ENCODE assay signal across 1 cellular context in the genomic region with DNA sequence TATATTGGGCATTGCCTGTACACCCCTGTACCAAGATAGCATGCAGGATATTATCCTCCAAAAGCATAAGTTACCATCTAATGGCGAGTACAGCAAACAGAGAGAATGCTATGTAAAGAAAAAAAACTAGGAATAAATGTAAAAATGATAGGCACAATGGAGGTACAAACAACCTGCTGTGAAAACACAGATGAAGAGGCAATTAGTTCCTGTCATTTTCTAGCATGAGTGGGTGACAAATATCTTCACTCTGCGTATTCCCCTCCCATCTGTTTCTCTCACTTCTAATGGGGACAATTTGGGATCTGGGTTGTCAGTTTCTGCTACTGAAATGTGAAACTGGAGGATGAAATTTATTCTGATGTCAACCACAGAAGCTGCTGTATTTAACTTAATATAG.
TF ChIP-seq lines count a peak whose summit lies in the region.

No MANE protein-coding gene starts in this region.

TF ChIP-seq in GM12878, 131 proteins besides CTCF, POLR2A, EP300 and RAD21 (continued from another document):
- TF ChIP-seq, protein P1, sequence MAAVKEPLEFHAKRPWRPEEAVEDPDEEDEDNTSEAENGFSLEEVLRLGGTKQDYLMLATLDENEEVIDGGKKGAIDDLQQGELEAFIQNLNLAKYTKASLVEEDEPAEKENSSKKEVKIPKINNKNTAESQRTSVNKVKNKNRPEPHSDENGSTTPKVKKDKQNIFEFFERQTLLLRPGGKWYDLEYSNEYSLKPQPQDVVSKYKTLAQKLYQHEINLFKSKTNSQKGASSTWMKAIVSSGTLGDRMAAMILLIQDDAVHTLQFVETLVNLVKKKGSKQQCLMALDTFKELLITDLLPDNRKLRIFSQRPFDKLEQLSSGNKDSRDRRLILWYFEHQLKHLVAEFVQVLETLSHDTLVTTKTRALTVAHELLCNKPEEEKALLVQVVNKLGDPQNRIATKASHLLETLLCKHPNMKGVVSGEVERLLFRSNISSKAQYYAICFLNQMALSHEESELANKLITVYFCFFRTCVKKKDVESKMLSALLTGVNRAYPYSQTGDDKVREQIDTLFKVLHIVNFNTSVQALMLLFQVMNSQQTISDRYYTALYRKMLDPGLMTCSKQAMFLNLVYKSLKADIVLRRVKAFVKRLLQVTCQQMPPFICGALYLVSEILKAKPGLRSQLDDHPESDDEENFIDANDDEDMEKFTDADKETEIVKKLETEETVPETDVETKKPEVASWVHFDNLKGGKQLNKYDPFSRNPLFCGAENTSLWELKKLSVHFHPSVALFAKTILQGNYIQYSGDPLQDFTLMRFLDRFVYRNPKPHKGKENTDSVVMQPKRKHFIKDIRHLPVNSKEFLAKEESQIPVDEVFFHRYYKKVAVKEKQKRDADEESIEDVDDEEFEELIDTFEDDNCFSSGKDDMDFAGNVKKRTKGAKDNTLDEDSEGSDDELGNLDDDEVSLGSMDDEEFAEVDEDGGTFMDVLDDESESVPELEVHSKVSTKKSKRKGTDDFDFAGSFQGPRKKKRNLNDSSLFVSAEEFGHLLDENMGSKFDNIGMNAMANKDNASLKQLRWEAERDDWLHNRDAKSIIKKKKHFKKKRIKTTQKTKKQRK (IDR thresholded peaks at IDR 0.05; ENCODE audit: low read depth, low read length), result no peak
- TF ChIP-seq, protein P2, sequence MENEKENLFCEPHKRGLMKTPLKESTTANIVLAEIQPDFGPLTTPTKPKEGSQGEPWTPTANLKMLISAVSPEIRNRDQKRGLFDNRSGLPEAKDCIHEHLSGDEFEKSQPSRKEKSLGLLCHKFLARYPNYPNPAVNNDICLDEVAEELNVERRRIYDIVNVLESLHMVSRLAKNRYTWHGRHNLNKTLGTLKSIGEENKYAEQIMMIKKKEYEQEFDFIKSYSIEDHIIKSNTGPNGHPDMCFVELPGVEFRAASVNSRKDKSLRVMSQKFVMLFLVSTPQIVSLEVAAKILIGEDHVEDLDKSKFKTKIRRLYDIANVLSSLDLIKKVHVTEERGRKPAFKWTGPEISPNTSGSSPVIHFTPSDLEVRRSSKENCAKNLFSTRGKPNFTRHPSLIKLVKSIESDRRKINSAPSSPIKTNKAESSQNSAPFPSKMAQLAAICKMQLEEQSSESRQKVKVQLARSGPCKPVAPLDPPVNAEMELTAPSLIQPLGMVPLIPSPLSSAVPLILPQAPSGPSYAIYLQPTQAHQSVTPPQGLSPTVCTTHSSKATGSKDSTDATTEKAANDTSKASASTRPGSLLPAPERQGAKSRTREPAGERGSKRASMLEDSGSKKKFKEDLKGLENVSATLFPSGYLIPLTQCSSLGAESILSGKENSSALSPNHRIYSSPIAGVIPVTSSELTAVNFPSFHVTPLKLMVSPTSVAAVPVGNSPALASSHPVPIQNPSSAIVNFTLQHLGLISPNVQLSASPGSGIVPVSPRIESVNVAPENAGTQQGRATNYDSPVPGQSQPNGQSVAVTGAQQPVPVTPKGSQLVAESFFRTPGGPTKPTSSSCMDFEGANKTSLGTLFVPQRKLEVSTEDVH (IDR thresholded peaks at IDR 0.05; ENCODE audit: low read depth, partially characterized antibody), result no peak
- no peak for TF ChIP-seq MYB (IDR thresholded peaks at IDR 0.05; ENCODE audit: borderline replicate concordance, low read depth, low read length)
- no peak for TF ChIP-seq SUZ12 (IDR thresholded peaks at IDR 0.05; ENCODE audit: unreplicated experiment)
- TF ChIP-seq CHD1 (IDR thresholded peaks at IDR 0.05; ENCODE audit: low read depth, low read length), result no peak
- no peak for TF ChIP-seq CBX5 (IDR thresholded peaks at IDR 0.05; ENCODE audit: low read depth)
- no peak for TF ChIP-seq SMARCA5 (IDR thresholded peaks at IDR 0.05)
